Comparison of ENCODE assay signal across 14 cellular contexts in genomic region chr20:49701916-49702315, GRCh38. TPM values are rescaled to one million over a fixed set of nuclear protein-coding genes. Genes with fewer than 3 reads are reported as not detected.
DNase-seq lines count a peak whose midpoint lies in the region; ATAC-seq and TF ChIP-seq lines count a peak whose summit lies in the region.
"Had no signal": no experiment of that assay in that cellular context is flagged by ENCODE, and none has a peak within 500 bp of the region (broad histone marks: within the 10 kb centered on the region; RNA-seq: fewer than 3 reads in every experiment).

No MANE protein-coding gene starts in this region.

- no peaks in the 10 kb centered on the region for H3K9me3 ChIP-seq in stomach
- H3K9me3 ChIP-seq in hepatocyte (ENCODE audit: low read depth), result no peaks in the 10 kb centered on the region
- H3K9me3 ChIP-seq: left ventricle myocardium inferior, spleen, tibial artery had no signal

- TF ChIP-seq CTCF in activated B cell treated with CpG ODN at 0.5 μM for 24 hours (IDR thresholded peaks at IDR 0.05) (no peak), stomach (IDR thresholded peaks at IDR 0.05) (no peak), hepatocyte (IDR thresholded peaks at IDR 0.05; ENCODE audit: poor library complexity) (no peak)

- intact Hi-C loops in activated B cell treated with CpG ODN at 0.5 μM for 24 hours (cut with micrococcal nuclease) (no loop called here), stomach (cut with DNase I; ENCODE audit: low total_unique reads) (no loop called here)

- peaks cover 23 to 95% (median 66%) of the 10 kb centered on the region in 4 donors for H3K4me1 ChIP-seq in stomach
- peaks cover 34% of the 10 kb centered on the region for H3K4me1 ChIP-seq in hepatocyte (ENCODE audit: insufficient read depth)

- H3K27ac Mint-ChIP-seq in activated T-cell treated with anti-CD3 and anti-CD28 coated beads, Interleukin-2, amount 50 U/mL, for 24 hours, result peak overlapping the region; percentile 83
- H3K27ac Mint-ChIP-seq in activated B cell treated with CpG ODN at 0.5 μM for 24 hours, result peak overlapping the region; percentile 30

- H2AFZ ChIP-seq in hepatocyte, result no peak overlapping the region

- H3K36me3 ChIP-seq in stomach (no peaks in the 10 kb centered on the region), hepatocyte (replicated peaks; ENCODE audit: insufficient read depth, low read depth) (no peaks in the 10 kb centered on the region)
- H3K36me3 ChIP-seq: left ventricle myocardium inferior, spleen, tibial artery had no signal

- ATAC-seq in activated T-cell treated with anti-CD3 and anti-CD28 coated beads, Interleukin-2, amount 50 U/mL, for 4 hours, result no peak
- ATAC-seq in activated B cell treated with CpG ODN at 0.5 μM for 24 hours (ENCODE audit: low read depth) (no peak), GM18502 (IDR thresholded peaks at IDR 0.05; ENCODE audit: poor library complexity, unreplicated experiment) (no peak)

- 78 to 88% (median 85%) methylated on average over 8 of the region's 8 CpGs for WGBS in stomach, 5 donors
- 97% methylated on average over 8 of the region's 8 CpGs for WGBS in hepatocyte (ENCODE audit: low lambda C conversion rate, missing lambda C conversion rate)

- TF ChIP-seq POLR2A in erythroblast (IDR thresholded peaks at IDR 0.05; ENCODE audit: low read length) (no peak), stomach (IDR thresholded peaks at IDR 0.05) (no peak)

- H3K27ac ChIP-seq in stomach, result peak overlapping the region in 4 of 5 donors; percentile 33 to 59 (median 37)
- H3K27ac ChIP-seq in hepatocyte, result no peak overlapping the region
- H3K27ac ChIP-seq: left ventricle myocardium inferior, tibial artery had no signal

- POLR2A ChIA-PET in activated B cell treated with CpG ODN at 0.5 μM for 24 hours (lab: Charles Lee), result interaction anchor here (1.4 kb wide), 1 partner anchor 11 kb away, joined by 6 read pairs; no protein-coding TSS in a partner anchor

- no peak for DNase-seq in activated T-cell treated with anti-CD3 and anti-CD28 coated beads, Interleukin-2, amount 50 U/mL, for 24 hours
- no peak for DNase-seq in activated T-cell treated with anti-CD3 and anti-CD28 coated beads, Interleukin-2, amount 50 U/mL, for 4 hours
- DNase-seq in activated B cell treated with CpG ODN at 0.5 μM for 24 hours, result no peak
- peak; percentile 45 to 72 for DNase-seq in erythroblast (lab: John Stamatoyannopoulos, UW)
- DNase-seq in stomach, result no peak
- DNase-seq in NCI-H226, result no peak
- no peak for DNase-seq in hepatocyte (ENCODE audit: low spot score)
- DNase-seq: activated CD4-positive, alpha-beta T cell treated with anti-CD3 and anti-CD28 coated beads, Interleukin-2, amount 50 U/mL, for 1 hour; left ventricle myocardium inferior; NCI-H1092; NCI-H345; spleen; tibial artery had no signal

- peaks cover 79% of the 10 kb centered on the region for H3K4me1 Mint-ChIP-seq in activated T-cell treated with anti-CD3 and anti-CD28 coated beads, Interleukin-2, amount 50 U/mL, for 24 hours (ENCODE audit: low read depth)
- peaks cover 70% of the 10 kb centered on the region for H3K4me1 Mint-ChIP-seq in activated T-cell treated with anti-CD3 and anti-CD28 coated beads, Interleukin-2, amount 50 U/mL, for 4 hours (ENCODE audit: low read depth)
- peaks cover 81% of the 10 kb centered on the region for H3K4me1 Mint-ChIP-seq in activated B cell treated with CpG ODN at 0.5 μM for 24 hours

- no peaks in the 10 kb centered on the region for H3K9me3 Mint-ChIP-seq in activated T-cell treated with anti-CD3 and anti-CD28 coated beads, Interleukin-2, amount 50 U/mL, for 24 hours
- H3K9me3 Mint-ChIP-seq in activated T-cell treated with anti-CD3 and anti-CD28 coated beads, Interleukin-2, amount 50 U/mL, for 4 hours, result no peaks in the 10 kb centered on the region
- no peaks in the 10 kb centered on the region for H3K9me3 Mint-ChIP-seq in activated B cell treated with CpG ODN at 0.5 μM for 24 hours

- no peak overlapping the region for H3K4me3 ChIP-seq in stomach
- H3K4me3 ChIP-seq in hepatocyte, result no peak overlapping the region
- H3K4me3 ChIP-seq: left ventricle myocardium inferior, spleen, tibial artery had no signal

- H3K27me3 ChIP-seq in stomach, result no peaks in the 10 kb centered on the region
- H3K27me3 ChIP-seq in hepatocyte, result no peaks in the 10 kb centered on the region
- H3K27me3 ChIP-seq: spleen, tibial artery had no signal

- H3K4me3 Mint-ChIP-seq in activated T-cell treated with anti-CD3 and anti-CD28 coated beads, Interleukin-2, amount 50 U/mL, for 24 hours, result no peak overlapping the region
- H3K4me3 Mint-ChIP-seq in activated T-cell treated with anti-CD3 and anti-CD28 coated beads, Interleukin-2, amount 50 U/mL, for 4 hours, result no peak overlapping the region
- H3K4me3 Mint-ChIP-seq in activated B cell treated with CpG ODN at 0.5 μM for 24 hours, result no peak overlapping the region

- H4K20me1 ChIP-seq in hepatocyte (ENCODE audit: insufficient read depth, poor library complexity, severe bottlenecking), result peaks cover 61% of the 10 kb centered on the region

- no peaks in the 10 kb centered on the region for H3K27me3 Mint-ChIP-seq in activated T-cell treated with anti-CD3 and anti-CD28 coated beads, Interleukin-2, amount 50 U/mL, for 24 hours
- no peaks in the 10 kb centered on the region for H3K27me3 Mint-ChIP-seq in activated T-cell treated with anti-CD3 and anti-CD28 coated beads, Interleukin-2, amount 50 U/mL, for 4 hours (ENCODE audit: low read depth)
- no peaks in the 10 kb centered on the region for H3K27me3 Mint-ChIP-seq in activated B cell treated with CpG ODN at 0.5 μM for 24 hours

- no peak overlapping the region for H3K4me2 ChIP-seq in hepatocyte

- TF ChIP-seq EP300 in stomach (IDR thresholded peaks at IDR 0.05), result no peak

- CTCF ChIA-PET in activated B cell treated with CpG ODN at 0.5 μM for 24 hours (lab: Charles Lee), result no interaction called here

- no peaks in the 10 kb centered on the region for H3K9me2 ChIP-seq in hepatocyte (replicated peaks; ENCODE audit: insufficient read depth)

- peaks cover 98% of the 10 kb centered on the region for H3K79me2 ChIP-seq in hepatocyte

- peaks cover 28% of the 10 kb centered on the region for H3K36me3 Mint-ChIP-seq in activated T-cell treated with anti-CD3 and anti-CD28 coated beads, Interleukin-2, amount 50 U/mL, for 24 hours (ENCODE audit: low read depth)
- peaks cover 7% of the 10 kb centered on the region for H3K36me3 Mint-ChIP-seq in activated T-cell treated with anti-CD3 and anti-CD28 coated beads, Interleukin-2, amount 50 U/mL, for 4 hours (ENCODE audit: insufficient read depth)
- peaks cover 30% of the 10 kb centered on the region for H3K36me3 Mint-ChIP-seq in activated B cell treated with CpG ODN at 0.5 μM for 24 hours (ENCODE audit: low read depth)

RNA-seq across cellular contexts. Expression of gene B4GALT5, which starts 11.8 kb away (rescaled TPM):
- 10 to 100 TPM; 41.6 to 51.9 (median 44.5) TPM for total RNA-seq in activated T-cell treated with anti-CD3 and anti-CD28 coated beads, Interleukin-2, amount 50 U/mL, for 4 hours
- 70.6 and 72.9 TPM in 2 replicates for total RNA-seq in activated B cell treated with CpG ODN at 0.5 μM for 24 hours
- 10 to 100 TPM; 17.5 to 40.0 (median 25.8) TPM for total RNA-seq in stomach
- 10 to 100 TPM in 2 of 3 donors, 1 to 10 TPM in 1; 7.5 to 10.8 (median 10.2) TPM for polyA plus RNA-seq in stomach
- 41.8 and 42.5 TPM in 2 replicates for total RNA-seq in hepatocyte
- polyA plus RNA-seq in hepatocyte, result 12.0 and 12.9 TPM in 2 replicates

Comparison
In these comparisons a context has a peak if more than half of its experiments do, and no peak if none do; other contexts are left out.
1. DNase-seq: peak in erythroblast (2 of 2); none in activated T-cell treated with anti-CD3 and anti-CD28 coated beads, Interleukin-2, amount 50 U/mL, for 24 hours (single experiment), activated T-cell treated with anti-CD3 and anti-CD28 coated beads, Interleukin-2, amount 50 U/mL, for 4 hours (single experiment), activated B cell treated with CpG ODN at 0.5 μM for 24 hours (single experiment), stomach (single experiment), NCI-H226 (single experiment) and hepatocyte (single experiment).